ENCODE assay signal across 1 cellular context in the genomic region with DNA sequence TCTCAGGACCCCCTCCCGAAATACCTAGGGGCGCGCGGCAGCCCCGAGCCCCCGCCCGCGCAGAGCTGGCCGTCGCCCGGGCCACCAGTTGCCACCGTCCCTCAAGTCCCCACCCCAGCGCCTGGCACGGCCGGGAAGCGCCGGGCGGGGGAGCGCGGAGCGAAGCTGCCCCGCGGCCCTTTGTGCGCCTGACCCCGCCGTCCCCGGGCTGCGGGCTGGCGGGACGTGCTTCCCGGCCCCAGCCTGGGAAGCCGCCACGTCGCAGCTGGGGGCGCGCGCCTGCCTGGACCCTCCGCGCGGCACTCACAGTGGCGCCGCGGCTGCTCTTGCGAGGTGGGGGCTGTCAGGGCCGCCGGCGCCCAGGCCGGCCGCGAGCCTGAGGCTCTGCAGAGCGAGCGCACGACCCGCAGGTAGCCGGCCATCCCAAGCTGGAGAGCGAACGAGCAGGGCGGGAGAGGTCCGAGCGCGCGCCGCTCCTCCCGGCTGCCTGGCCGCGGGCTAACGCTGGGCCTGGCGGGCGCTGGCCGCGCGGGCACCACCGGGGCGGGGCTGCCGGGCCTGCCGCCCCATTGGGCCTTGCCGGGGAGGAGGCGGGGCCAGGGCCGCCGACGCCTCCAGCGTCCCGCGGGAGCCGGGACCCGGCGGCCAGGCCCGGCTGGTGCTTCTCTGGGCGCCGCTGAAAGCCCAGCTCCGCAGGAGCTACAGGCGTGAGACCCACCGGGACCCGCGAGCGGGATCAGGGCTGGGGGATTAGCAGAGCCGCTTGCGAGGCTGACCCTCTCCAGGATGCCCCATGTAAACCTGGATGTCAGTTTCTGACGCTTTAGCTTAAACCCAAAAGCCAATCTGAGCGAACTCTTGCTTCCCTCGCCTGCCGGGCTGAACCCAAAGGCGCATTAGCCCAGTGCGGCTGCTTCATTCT.
TF ChIP-seq lines count a peak whose summit lies in the region.

Gene IDH2, minus strand, starts transcription at position 500 of the 922 bp plus-strand sequence. Its CDS starts 78 bp downstream, at position 422.

TF ChIP-seq in HepG2, 621 proteins besides CTCF, POLR2A, EP300 and RAD21 (continued from another document and continues in another):
- TF ChIP-seq E2F2 (CRISPR knock-in tag; IDR thresholded peaks at IDR 0.05; ENCODE audit: borderline replicate concordance) (peak; percentile 11; the same call in 1 of the 2 replicates), SAP130 (CRISPR knock-in tag; IDR thresholded peaks at IDR 0.05; ENCODE audit: low read depth) (peak; percentile 29), ZFP82 (CRISPR knock-in tag; IDR thresholded peaks at IDR 0.05; ENCODE audit: borderline replicate concordance) (peak; percentile 48; the same call in 1 of the 2 replicates), ARNT2 (CRISPR knock-in tag; IDR thresholded peaks at IDR 0.05; ENCODE audit: low read depth) (peak; percentile 89), MED1 (CRISPR knock-in tag; IDR thresholded peaks at IDR 0.05) (0 out of 2 replicates have a peak, but pooled peaks have one; percentile 19), EED (CRISPR knock-in tag; IDR thresholded peaks at IDR 0.05) (no peak; the same call in 1 of the 2 replicates), FLYWCH1 (CRISPR knock-in tag; IDR thresholded peaks at IDR 0.05) (0 out of 2 replicates have a peak, but pooled peaks have one; percentile 17), ERF (CRISPR knock-in tag; IDR thresholded peaks at IDR 0.05) (peak; percentile 53; the same call in 1 of the 2 replicates), ZSCAN21 (CRISPR knock-in tag; IDR thresholded peaks at IDR 0.05; ENCODE audit: borderline replicate concordance) (peak; percentile 58; the same call in 1 of the 2 replicates), ZFP90 (CRISPR knock-in tag; IDR thresholded peaks at IDR 0.05; ENCODE audit: borderline replicate concordance) (0 out of 2 replicates have a peak, but pooled peaks have one; percentile 12), ZNF10 (CRISPR knock-in tag; IDR thresholded peaks at IDR 0.05; ENCODE audit: borderline replicate concordance, low read depth) (no peak), NKX3-1 (CRISPR knock-in tag; IDR thresholded peaks at IDR 0.05) (0 out of 2 replicates have a peak, but pooled peaks have one; percentile 20), MXD1 (CRISPR knock-in tag; IDR thresholded peaks at IDR 0.05) (peak; percentile 55), ZNF543 (CRISPR knock-in tag; IDR thresholded peaks at IDR 0.05) (peak; percentile 43; the same call in 1 of the 2 replicates), MAZ (IDR thresholded peaks at IDR 0.05; ENCODE audit: borderline replicate concordance, low read depth, low read length) (no peak), MAZ (CRISPR knock-in tag; IDR thresholded peaks at IDR 0.05; ENCODE audit: low read depth) (peak; percentile 79), ZNF724P (CRISPR knock-in tag; IDR thresholded peaks at IDR 0.05; ENCODE audit: borderline replicate concordance) (peak; percentile 52; the same call in 1 of the 2 replicates), PLRG1 (conservative IDR thresholded peaks at IDR 0.05) (no peak), FIP1L1 (IDR thresholded peaks at IDR 0.05; ENCODE audit: borderline replicate concordance, insufficient read depth, low read depth, low read length) (no peak), IKZF4 (CRISPR knock-in tag; IDR thresholded peaks at IDR 0.05; ENCODE audit: borderline replicate concordance, low read depth, not compliant biosample characterization) (peak; percentile 57), SOX6 (IDR thresholded peaks at IDR 0.05) (no peak), SOX6 (CRISPR knock-in tag; IDR thresholded peaks at IDR 0.05) (peak; percentile 19; the same call in 1 of the 2 replicates), PHF8 (CRISPR knock-in tag; IDR thresholded peaks at IDR 0.05) (peak; percentile 84), ZFY (CRISPR knock-in tag; IDR thresholded peaks at IDR 0.05) (peak; percentile 91), ZFAT (CRISPR knock-in tag; conservative IDR thresholded peaks at IDR 0.05) (0 out of 2 replicates have a peak, but pooled peaks have one; percentile 61), ZNF563 (CRISPR knock-in tag; IDR thresholded peaks at IDR 0.05) (peak; percentile 71; the same call in 1 of the 2 replicates), ZNF784 (CRISPR knock-in tag; IDR thresholded peaks at IDR 0.05; ENCODE audit: borderline replicate concordance) (no peak), ATF3 (CRISPR knock-in tag; IDR thresholded peaks at IDR 0.05) (0 out of 2 replicates have a peak, but pooled peaks have one; percentile 15), ZNF546 (CRISPR knock-in tag; conservative IDR thresholded peaks at IDR 0.05) (0 out of 2 replicates have a peak, but pooled peaks have one; percentile 48), ZNF263 (CRISPR knock-in tag; IDR thresholded peaks at IDR 0.05) (peak; percentile 63; the same call in 1 of the 2 replicates), MYC (CRISPR knock-in tag; IDR thresholded peaks at IDR 0.05; ENCODE audit: borderline replicate concordance) (peak; percentile 45; the same call in 1 of the 2 replicates), CHD2 (IDR thresholded peaks at IDR 0.05; ENCODE audit: low read depth, low read length) (peak; percentile 87), SRY (CRISPR knock-in tag; IDR thresholded peaks at IDR 0.05) (0 out of 2 replicates have a peak, but pooled peaks have one; percentile 59), CCDC6 (CRISPR knock-in tag; IDR thresholded peaks at IDR 0.05) (peak; percentile 21; the same call in 1 of the 2 replicates), BCLAF1 (IDR thresholded peaks at IDR 0.05) (no peak), BRD4 (CRISPR knock-in tag; IDR thresholded peaks at IDR 0.05) (0 out of 2 replicates have a peak, but pooled peaks have one; percentile 25)
- TF ChIP-seq, protein P1, sequence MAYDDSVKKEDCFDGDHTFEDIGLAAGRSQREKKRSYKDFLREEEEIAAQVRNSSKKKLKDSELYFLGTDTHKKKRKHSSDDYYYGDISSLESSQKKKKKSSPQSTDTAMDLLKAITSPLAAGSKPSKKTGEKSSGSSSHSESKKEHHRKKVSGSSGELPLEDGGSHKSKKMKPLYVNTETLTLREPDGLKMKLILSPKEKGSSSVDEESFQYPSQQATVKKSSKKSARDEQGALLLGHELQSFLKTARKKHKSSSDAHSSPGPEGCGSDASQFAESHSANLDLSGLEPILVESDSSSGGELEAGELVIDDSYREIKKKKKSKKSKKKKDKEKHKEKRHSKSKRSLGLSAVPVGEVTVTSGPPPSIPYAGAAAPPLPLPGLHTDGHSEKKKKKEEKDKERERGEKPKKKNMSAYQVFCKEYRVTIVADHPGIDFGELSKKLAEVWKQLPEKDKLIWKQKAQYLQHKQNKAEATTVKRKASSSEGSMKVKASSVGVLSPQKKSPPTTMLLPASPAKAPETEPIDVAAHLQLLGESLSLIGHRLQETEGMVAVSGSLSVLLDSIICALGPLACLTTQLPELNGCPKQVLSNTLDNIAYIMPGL (CRISPR knock-in tag; IDR thresholded peaks at IDR 0.05; ENCODE audit: borderline replicate concordance in 1 of 2, low read depth in 1 of 2) = peak in 1 of 2 experiments; percentile 34; a peak in 1 of 4 replicates
- TF ChIP-seq, protein P2, sequence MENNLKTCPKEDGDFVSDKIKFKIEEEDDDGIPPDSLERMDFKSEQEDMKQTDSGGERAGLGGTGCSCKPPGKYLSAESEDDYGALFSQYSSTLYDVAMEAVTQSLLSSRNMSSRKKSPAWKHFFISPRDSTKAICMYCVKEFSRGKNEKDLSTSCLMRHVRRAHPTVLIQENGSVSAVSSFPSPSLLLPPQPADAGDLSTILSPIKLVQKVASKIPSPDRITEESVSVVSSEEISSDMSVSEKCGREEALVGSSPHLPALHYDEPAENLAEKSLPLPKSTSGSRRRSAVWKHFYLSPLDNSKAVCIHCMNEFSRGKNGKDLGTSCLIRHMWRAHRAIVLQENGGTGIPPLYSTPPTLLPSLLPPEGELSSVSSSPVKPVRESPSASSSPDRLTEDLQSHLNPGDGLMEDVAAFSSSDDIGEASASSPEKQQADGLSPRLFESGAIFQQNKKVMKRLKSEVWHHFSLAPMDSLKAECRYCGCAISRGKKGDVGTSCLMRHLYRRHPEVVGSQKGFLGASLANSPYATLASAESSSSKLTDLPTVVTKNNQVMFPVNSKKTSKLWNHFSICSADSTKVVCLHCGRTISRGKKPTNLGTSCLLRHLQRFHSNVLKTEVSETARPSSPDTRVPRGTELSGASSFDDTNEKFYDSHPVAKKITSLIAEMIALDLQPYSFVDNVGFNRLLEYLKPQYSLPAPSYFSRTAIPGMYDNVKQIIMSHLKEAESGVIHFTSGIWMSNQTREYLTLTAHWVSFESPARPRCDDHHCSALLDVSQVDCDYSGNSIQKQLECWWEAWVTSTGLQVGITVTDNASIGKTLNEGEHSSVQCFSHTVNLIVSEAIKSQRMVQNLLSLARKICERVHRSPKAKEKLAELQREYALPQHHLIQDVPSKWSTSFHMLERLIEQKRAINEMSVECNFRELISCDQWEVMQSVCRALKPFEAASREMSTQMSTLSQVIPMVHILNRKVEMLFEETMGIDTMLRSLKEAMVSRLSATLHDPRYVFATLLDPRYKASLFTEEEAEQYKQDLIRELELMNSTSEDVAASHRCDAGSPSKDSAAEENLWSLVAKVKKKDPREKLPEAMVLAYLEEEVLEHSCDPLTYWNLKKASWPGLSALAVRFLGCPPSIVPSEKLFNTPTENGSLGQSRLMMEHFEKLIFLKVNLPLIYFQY (CRISPR knock-in tag; IDR thresholded peaks at IDR 0.05; ENCODE audit: borderline replicate concordance) = peak; percentile 51; the same call in 1 of the 2 replicates
- TF ChIP-seq, protein P3, sequence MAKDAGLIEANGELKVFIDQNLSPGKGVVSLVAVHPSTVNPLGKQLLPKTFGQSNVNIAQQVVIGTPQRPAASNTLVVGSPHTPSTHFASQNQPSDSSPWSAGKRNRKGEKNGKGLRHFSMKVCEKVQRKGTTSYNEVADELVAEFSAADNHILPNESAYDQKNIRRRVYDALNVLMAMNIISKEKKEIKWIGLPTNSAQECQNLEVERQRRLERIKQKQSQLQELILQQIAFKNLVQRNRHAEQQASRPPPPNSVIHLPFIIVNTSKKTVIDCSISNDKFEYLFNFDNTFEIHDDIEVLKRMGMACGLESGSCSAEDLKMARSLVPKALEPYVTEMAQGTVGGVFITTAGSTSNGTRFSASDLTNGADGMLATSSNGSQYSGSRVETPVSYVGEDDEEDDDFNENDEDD (CRISPR knock-in tag; IDR thresholded peaks at IDR 0.05; ENCODE audit: borderline replicate concordance) = peak; percentile 51; the same call in 1 of the 2 replicates
- TF ChIP-seq, protein P4, sequence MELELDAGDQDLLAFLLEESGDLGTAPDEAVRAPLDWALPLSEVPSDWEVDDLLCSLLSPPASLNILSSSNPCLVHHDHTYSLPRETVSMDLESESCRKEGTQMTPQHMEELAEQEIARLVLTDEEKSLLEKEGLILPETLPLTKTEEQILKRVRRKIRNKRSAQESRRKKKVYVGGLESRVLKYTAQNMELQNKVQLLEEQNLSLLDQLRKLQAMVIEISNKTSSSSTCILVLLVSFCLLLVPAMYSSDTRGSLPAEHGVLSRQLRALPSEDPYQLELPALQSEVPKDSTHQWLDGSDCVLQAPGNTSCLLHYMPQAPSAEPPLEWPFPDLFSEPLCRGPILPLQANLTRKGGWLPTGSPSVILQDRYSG (CRISPR knock-in tag; IDR thresholded peaks at IDR 0.05) = 0 out of 2 replicates have a peak, but pooled peaks have one; percentile 26
- TF ChIP-seq, protein P5, sequence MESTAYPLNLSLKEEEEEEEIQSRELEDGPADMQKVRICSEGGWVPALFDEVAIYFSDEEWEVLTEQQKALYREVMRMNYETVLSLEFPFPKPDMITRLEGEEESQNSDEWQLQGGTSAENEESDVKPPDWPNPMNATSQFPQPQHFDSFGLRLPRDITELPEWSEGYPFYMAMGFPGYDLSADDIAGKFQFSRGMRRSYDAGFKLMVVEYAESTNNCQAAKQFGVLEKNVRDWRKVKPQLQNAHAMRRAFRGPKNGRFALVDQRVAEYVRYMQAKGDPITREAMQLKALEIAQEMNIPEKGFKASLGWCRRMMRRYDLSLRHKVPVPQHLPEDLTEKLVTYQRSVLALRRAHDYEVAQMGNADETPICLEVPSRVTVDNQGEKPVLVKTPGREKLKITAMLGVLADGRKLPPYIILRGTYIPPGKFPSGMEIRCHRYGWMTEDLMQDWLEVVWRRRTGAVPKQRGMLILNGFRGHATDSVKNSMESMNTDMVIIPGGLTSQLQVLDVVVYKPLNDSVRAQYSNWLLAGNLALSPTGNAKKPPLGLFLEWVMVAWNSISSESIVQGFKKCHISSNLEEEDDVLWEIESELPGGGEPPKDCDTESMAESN (CRISPR knock-in tag; conservative IDR thresholded peaks at IDR 0.05) = 0 out of 2 replicates have a peak, but pooled peaks have one; percentile 34
